In genomic region chr17:61366715-61367413, GRCh38 we compare ENCODE assay signal across 20 cellular contexts. TPM values are rescaled to one million over a fixed set of nuclear protein-coding genes. Genes with fewer than 3 reads are reported as not detected.
DNase-seq lines count a peak whose midpoint lies in the region; ATAC-seq, FAIRE-seq and TF ChIP-seq lines count a peak whose summit lies in the region.
"Had no signal": no experiment of that assay in that cellular context is flagged by ENCODE, and none has a peak within 500 bp of the region (broad histone marks: within the 10 kb centered on the region; RNA-seq: fewer than 3 reads in every experiment).

No MANE protein-coding gene starts in this region.

- peak; percentile 59 for DNase-seq in ELF-1 (ENCODE audit: low read depth, low spot score)
- peak; percentile 52 for DNase-seq in NCI-H510A (lab: John Stamatoyannopoulos, UW)
- no peak for DNase-seq in H1 (ENCODE audit: low read depth in 1 of 2, low spot score in 2 of 2)
- DNase-seq in left lobe of liver (ENCODE audit: low spot score), result no peak
- no peak for DNase-seq in stimulated activated CD4-positive, alpha-beta T cell treated with anti-CD3 and anti-CD28 coated beads, Interleukin-4, amount 100 ng/mL, for 24 hours
- DNase-seq in osteocyte (ENCODE audit: extremely low spot score, unreplicated experiment), result no peak
- DNase-seq in NOMO-1 treated with DMSO at 0.1 percent for 48 hours (lab: John Stamatoyannopoulos, UW; ENCODE audit: unreplicated experiment), result no peak
- no peak for DNase-seq in prostate gland (ENCODE audit: low spot score)
- DNase-seq: ACHN; activated gamma-delta T cell; CD4-positive, alpha-beta memory T cell; hypothalamus; PC-9; stimulated activated CD4-positive, alpha-beta T cell treated with anti-CD3 and anti-CD28 coated beads, Interleukin-2, amount 100 ng/mL, for 24 hours; thyroid gland had no signal

- intact Hi-C loops in prostate gland (cut with DNase I), result no loop called here

- TF ChIP-seq CTCF in H1 (IDR thresholded peaks at IDR 0.05; ENCODE audit: control extremely low read depth in 1 of 3, insufficient read depth in 1 of 3, low read depth in 1 of 3, low read length in 3 of 3) (no peak), osteocyte (IDR thresholded peaks at IDR 0.05) (no peak), prostate gland (IDR thresholded peaks at IDR 0.05) (no peak)

- peaks cover 6% of the 10 kb centered on the region for H3K4me1 Mint-ChIP-seq in osteocyte (ENCODE audit: unreplicated experiment)
- H3K4me1 Mint-ChIP-seq: CD4-positive, alpha-beta memory T cell had no signal

- no peak overlapping the region for H3K23ac ChIP-seq in H1 (ENCODE audit: insufficient read length)

- no peak for TF ChIP-seq RAD21 in H1 (IDR thresholded peaks at IDR 0.05 in 1 of 2, conservative IDR thresholded peaks at IDR 0.05 in 1 of 2; ENCODE audit: low read depth in 2 of 2, low read length in 2 of 2)

- H2AFZ ChIP-seq in H1 (ENCODE audit: low read length), result no peak overlapping the region
- H2AFZ ChIP-seq: PC-9 had no signal

- no peak for TF ChIP-seq POLR2A in H1 (IDR thresholded peaks at IDR 0.05; ENCODE audit: control extremely low read depth in 1 of 2, low read depth in 2 of 2, low read length in 2 of 2)
- TF ChIP-seq POLR2A in prostate gland (IDR thresholded peaks at IDR 0.05), result no peak

- TF ChIP-seq EP300 in H1 (IDR thresholded peaks at IDR 0.05; ENCODE audit: borderline replicate concordance in 1 of 2, low read depth in 2 of 2, low read length in 2 of 2), result no peak

- peaks cover 1% of the 10 kb centered on the region for H3K36me3 Mint-ChIP-seq in osteocyte (ENCODE audit: unreplicated experiment)

- no peaks in the 10 kb centered on the region for H3K9me3 Mint-ChIP-seq in osteocyte (ENCODE audit: unreplicated experiment)
- H3K9me3 Mint-ChIP-seq: CD4-positive, alpha-beta memory T cell had no signal

- FAIRE-seq in H1 (lab: Jason Lieb, UNC), result no peak
- FAIRE-seq: GM12891 had no signal

- peak; percentile 69 for ATAC-seq in left lobe of liver
- ATAC-seq: esophagus mucosa had no signal

- H3K4me3 Mint-ChIP-seq in osteocyte (ENCODE audit: unreplicated experiment), result no peak overlapping the region
- H3K4me3 Mint-ChIP-seq: CD4-positive, alpha-beta memory T cell had no signal

- POLR2A ChIA-PET in H1 (lab: Charles Lee; ENCODE audit: partially characterized antibody), result interaction anchor here (1.3 kb wide), 1 partner anchor 25 kb away, joined by 3 read pairs; no protein-coding TSS in a partner anchor

- H4K20me1 ChIP-seq in H1 (replicated peaks in 1 of 2; ENCODE audit: control insufficient read depth in 1 of 2, insufficient read depth in 2 of 2, low read length in 2 of 2), result peaks cover 0 to 2% of the 10 kb centered on the region in 2 experiments

- no peak overlapping the region for H3K56ac ChIP-seq in H1 (replicated peaks; ENCODE audit: insufficient read length, low read depth, low read length)

- H3K9me3 ChIP-seq in H1 (ENCODE audit: insufficient read depth in 2 of 2, low read depth in 1 of 2, low read length in 1 of 2) (no peaks in the 10 kb centered on the region), prostate gland (no peaks in the 10 kb centered on the region)
- H3K9me3 ChIP-seq: thyroid gland had no signal

- H2AK5ac ChIP-seq in H1 (ENCODE audit: low read depth, low read length), result no peak overlapping the region

- H2BK120ac ChIP-seq in H1 (replicated peaks; ENCODE audit: low read depth, low read length), result no peak overlapping the region

- no peak overlapping the region for H2BK12ac ChIP-seq in H1 (ENCODE audit: low read depth, low read length)

- no peak overlapping the region for H3K18ac ChIP-seq in H1 (ENCODE audit: extremely low read depth, low read length)

- no peak overlapping the region for H3K4me2 ChIP-seq in H1 (ENCODE audit: insufficient read depth in 1 of 2, low read depth in 2 of 2, low read length in 2 of 2)
- H3K4me2 ChIP-seq: PC-9 had no signal

- H3K27ac ChIP-seq in H1 (ENCODE audit: low read depth, low read length), result no peak overlapping the region
- H3K27ac ChIP-seq in prostate gland, result no peak overlapping the region
- H3K27ac ChIP-seq: PC-9, thyroid gland, VCaP had no signal

- H3K36me3 ChIP-seq in H1 (ENCODE audit: control insufficient read depth in 2 of 4, insufficient read depth in 4 of 4, low read length in 3 of 4) (no peaks in the 10 kb centered on the region), prostate gland (no peaks in the 10 kb centered on the region)
- H3K36me3 ChIP-seq: thyroid gland had no signal

- H3K9ac ChIP-seq in H1 (replicated peaks in 1 of 4; ENCODE audit: extremely low read depth in 1 of 4, low read depth in 3 of 4, low read length in 3 of 4), result no peak overlapping the region

- no peak overlapping the region for H3K27ac Mint-ChIP-seq in osteocyte (ENCODE audit: unreplicated experiment)

- no peaks in the 10 kb centered on the region for H3K79me2 ChIP-seq in H1 (ENCODE audit: control insufficient read depth in 1 of 2, insufficient read depth in 2 of 2, low read length in 2 of 2)

- no peak overlapping the region for H3K4ac ChIP-seq in H1 (replicated peaks; ENCODE audit: insufficient read length, low read depth, low read length)

- H2BK15ac ChIP-seq in H1 (ENCODE audit: low read length), result no peak overlapping the region

- no peak overlapping the region for H4K5ac ChIP-seq in H1 (ENCODE audit: insufficient read length, low read depth, low read length)

- 85% methylated on average over 19 of the region's 19 CpGs; no CpG with 5 or more reads in 1 of the 2 experiments for WGBS in H1 (ENCODE audit: extremely low coverage in 1 of 2, insufficient coverage in 1 of 2, insufficient read length in 1 of 2, insufficient replicate concordance in 2 of 2, low coverage in 1 of 2, low lambda C conversion rate in 2 of 2, missing lambda C conversion rate in 1 of 2), 2 experiments
- 66% methylated on average over 19 of the region's 19 CpGs for WGBS in prostate gland

- no peak overlapping the region for H2BK5ac ChIP-seq in H1 (ENCODE audit: low read depth, low read length)

- no peak overlapping the region for H2BK20ac ChIP-seq in H1 (ENCODE audit: low read length)

- CTCF ChIA-PET in H1 (lab: Charles Lee; ENCODE audit: partially characterized antibody), result interaction anchor here (0.5 to 3.3 kb wide), 9 partner anchors 8 to 402 kb away, joined by 3 to 8 read pairs (median 3); no protein-coding TSS in a partner anchor

- H3K4me3 ChIP-seq in H1 (ENCODE audit: extremely low read depth in 1 of 4, insufficient read depth in 2 of 4, low read depth in 3 of 4, low read length in 4 of 4) (no peak overlapping the region), prostate gland (no peak overlapping the region)
- H3K4me3 ChIP-seq: PC-9, thyroid gland had no signal

- no peaks in the 10 kb centered on the region for H3K79me1 ChIP-seq in H1 (ENCODE audit: low read depth, low read length)

- H4K91ac ChIP-seq in H1 (replicated peaks; ENCODE audit: insufficient read length, low read length), result no peak overlapping the region

- no peaks in the 10 kb centered on the region for H3K23me2 ChIP-seq in H1 (ENCODE audit: low read depth, low read length)

- no peaks in the 10 kb centered on the region for H3K27me3 Mint-ChIP-seq in osteocyte (ENCODE audit: unreplicated experiment)
- H3K27me3 Mint-ChIP-seq: CD4-positive, alpha-beta memory T cell had no signal

- H3K14ac ChIP-seq in H1 (ENCODE audit: insufficient read length), result no peak overlapping the region

- peaks cover 0 to 3% (median 0%) of the 10 kb centered on the region in 4 experiments; a peak in 1 of 7 replicates for H3K4me1 ChIP-seq in H1 (replicated peaks in 1 of 4; ENCODE audit: control insufficient read depth in 3 of 4, insufficient read depth in 4 of 4, low read length in 3 of 4)
- H3K4me1 ChIP-seq in prostate gland (replicated peaks), result no peaks in the 10 kb centered on the region

- H3K27me3 ChIP-seq in H1 (replicated peaks in 1 of 4; ENCODE audit: control insufficient read depth in 3 of 4, extremely low read depth in 1 of 4, insufficient read depth in 3 of 4, low read length in 3 of 4) (no peaks in the 10 kb centered on the region; a peak in 1 of 7 replicates), prostate gland (replicated peaks; ENCODE audit: insufficient read depth) (no peaks in the 10 kb centered on the region)
- H3K27me3 ChIP-seq: thyroid gland had no signal

- peak overlapping the region; percentile 29; the same call in 1 of the 2 replicates for H4K8ac ChIP-seq in H1 (ENCODE audit: extremely low read depth, insufficient read depth, low read length)

TF ChIP-seq in H1, 55 proteins besides CTCF, POLR2A, EP300 and RAD21:
- TF ChIP-seq JUND (IDR thresholded peaks at IDR 0.05; ENCODE audit: low read length), result no peak
- TF ChIP-seq TCF12 (IDR thresholded peaks at IDR 0.05; ENCODE audit: low read depth, low read length), result no peak
- no peak for TF ChIP-seq EGR1 (IDR thresholded peaks at IDR 0.05; ENCODE audit: borderline replicate concordance, low read depth, low read length)
- TF ChIP-seq SP1 (IDR thresholded peaks at IDR 0.05; ENCODE audit: low read depth, low read length), result no peak
- TF ChIP-seq BCL11A (IDR thresholded peaks at IDR 0.05; ENCODE audit: low read depth in 2 of 2, low read length in 2 of 2), result no peak
- TF ChIP-seq CHD1 (IDR thresholded peaks at IDR 0.05; ENCODE audit: low read depth, low read length), result no peak
- no peak for TF ChIP-seq FOSL1 (IDR thresholded peaks at IDR 0.05; ENCODE audit: insufficient read depth, low read depth, low read length)
- TF ChIP-seq RXRA (IDR thresholded peaks at IDR 0.05; ENCODE audit: insufficient read depth, low read depth, low read length), result no peak
- no peak for TF ChIP-seq CHD2 (IDR thresholded peaks at IDR 0.05; ENCODE audit: low read length)
- no peak for TF ChIP-seq CREB1 (IDR thresholded peaks at IDR 0.05)
- no peak for TF ChIP-seq GTF2F1 (IDR thresholded peaks at IDR 0.05; ENCODE audit: borderline replicate concordance, low read depth, low read length)

RNA-seq across cellular contexts. Expression of gene TBX2, which starts 32.8 kb away (rescaled TPM):
- not detected in 2 replicates for total RNA-seq in H1 (2021; fragmentation: NEBNext Ultra II Directional; extraction: Animal tissue kit (Norgen Biotek cat#: 25700))
- polyA plus RNA-seq in H1 (2011; rRNA removed), result 0.02 TPM in 1 of 2 replicates, not detected in the other
- not detected for polyA plus RNA-seq in H1 (2011; cell fraction: cytosol; rRNA removed)
- not detected for polyA plus RNA-seq in H1 (2011; cell fraction: nucleus; rRNA removed)
- polyA plus RNA-seq in H1 (2012, experiment 1 of 2), result 0.09 TPM in 1 of 4 replicates, not detected in the others
- polyA plus RNA-seq in H1 (2012, experiment 2 of 2), result not detected
- polyA plus RNA-seq in H1 (2013, experiment 1 of 2), result not detected
- not detected for polyA plus RNA-seq in H1 (2013, experiment 2 of 2)
- not detected in 2 replicates for polyA minus RNA-seq in H1 (2011; rRNA and poly(A)+ RNA removed)
- not detected for polyA minus RNA-seq in H1 (2011; cell fraction: cytosol; rRNA and poly(A)+ RNA removed)
- polyA minus RNA-seq in H1 (2011; cell fraction: nucleus; rRNA and poly(A)+ RNA removed), result not detected
- total RNA-seq in left lobe of liver (7.4 TPM), osteocyte (24.6 and 25.9 TPM in 2 replicates), prostate gland (10 to 100 TPM in 1 of 2 donors, 1 to 10 TPM in 1; 9.2 to 34.1 TPM)
- total RNA-seq: CD4-positive, alpha-beta memory T cell; dermis microvascular lymphatic vessel endothelial cell; pulmonary artery endothelial cell had no signal
- polyA plus RNA-seq: CD4-positive, alpha-beta memory T cell had no signal

Comparison
In these comparisons a context has a peak if more than half of its experiments do, and no peak if none do; other contexts are left out.
1. DNase-seq: peak in ELF-1 (single experiment) and NCI-H510A (single experiment); none in H1 (0 of 2), left lobe of liver (single experiment), stimulated activated CD4-positive, alpha-beta T cell treated with anti-CD3 and anti-CD28 coated beads, Interleukin-4, amount 100 ng/mL, for 24 hours (single experiment), osteocyte (single experiment), NOMO-1 treated with DMSO at 0.1 percent for 48 hours (single experiment) and prostate gland (single experiment).